8 cellular contexts compared by ENCODE assay signal in genomic region chr5:8340739-8341344, GRCh38.
DNase-seq lines count a peak whose midpoint lies in the region; ATAC-seq, FAIRE-seq and TF ChIP-seq lines count a peak whose summit lies in the region.

No MANE protein-coding gene starts in this region.

- no peak for TF ChIP-seq RAD21 in HepG2 (CRISPR knock-in tag; IDR thresholded peaks at IDR 0.05)

- no peaks in the 10 kb centered on the region for H3K79me2 ChIP-seq in HepG2 (ENCODE audit: insufficient read depth, low read length)

- H4K20me1 ChIP-seq in HepG2 (ENCODE audit: insufficient read depth, low read length) = no peaks in the 10 kb centered on the region

- CTCF ChIA-PET in HEK293 (lab: Yijun Ruan, JAX) (interaction anchor here (0.6 to 1.5 kb wide), 11 partner anchors 15 to 1095 kb away, joined by 3 to 4 read pairs (median 3); no protein-coding TSS in a partner anchor), HepG2 (lab: Yijun Ruan, JAX; ENCODE audit: low intra/inter-chr PET ratio, low total read pairs) (no interaction called here)

- TF ChIP-seq POLR2A in HepG2 (IDR thresholded peaks at IDR 0.05; ENCODE audit: insufficient read depth in 1 of 2, low read depth in 2 of 2, low read length in 2 of 2) (no peak), ovary (IDR thresholded peaks at IDR 0.05) (no peak)

- TF ChIP-seq EP300 in HepG2 (IDR thresholded peaks at IDR 0.05; ENCODE audit: low read depth in 2 of 2, low read length in 2 of 2) = no peak
- no peak for TF ChIP-seq EP300 in HepG2 (CRISPR knock-in tag; IDR thresholded peaks at IDR 0.05; ENCODE audit: borderline replicate concordance)
- TF ChIP-seq EP300 in ovary (IDR thresholded peaks at IDR 0.05) = no peak

- H3K27ac ChIP-seq in HEK293 (ENCODE audit: extremely low read depth, low read depth, low read length) (no peak overlapping the region), WERI-Rb-1 (no peak overlapping the region), HepG2 (ENCODE audit: extremely low read length, insufficient read depth, low read length) (no peak overlapping the region), ovary (no peak overlapping the region)

- no peak overlapping the region for H3K4me2 ChIP-seq in HepG2 (ENCODE audit: low read depth, low read length)

- TF ChIP-seq CTCF in AG10803 (conservative IDR thresholded peaks at IDR 0.05; ENCODE audit: low read length) (peak; percentile 51), HEK293 (tag by site-specific recombination; IDR thresholded peaks at IDR 0.05) (no peak), WERI-Rb-1 (IDR thresholded peaks at IDR 0.05; ENCODE audit: low read depth, low read length) (peak; percentile 40; the same call in 1 of the 2 replicates), HepG2 (CRISPR knock-in tag; IDR thresholded peaks at IDR 0.05) (no peak), ovary (IDR thresholded peaks at IDR 0.05) (no peak)

- H3K4me3 ChIP-seq in AG10803 (ENCODE audit: low read length) (no peak overlapping the region), HEK293 (ENCODE audit: low read depth, low read length) (no peak overlapping the region), WERI-Rb-1 (ENCODE audit: low read depth, low read length) (no peak overlapping the region), HepG2 (replicated peaks in 1 of 3; ENCODE audit: insufficient read depth in 1 of 3, low read depth in 2 of 3, low read length in 3 of 3) (no peak overlapping the region), ovary (no peak overlapping the region)

- POLR2A ChIA-PET in HEK293 (lab: Yijun Ruan, JAX) = no interaction called here
- POLR2A ChIA-PET in HepG2 (lab: Yijun Ruan, JAX) = no interaction called here

- H3K4me1 ChIP-seq in HEK293 (ENCODE audit: control insufficient read depth, insufficient read depth, low read length) (no peaks in the 10 kb centered on the region), HepG2 (ENCODE audit: insufficient read depth, low read length) (no peaks in the 10 kb centered on the region), ovary (ENCODE audit: insufficient read depth) (no peaks in the 10 kb centered on the region)

- in situ Hi-C loops in HepG2 (cut with HindIII; ENCODE audit: extremely low pct_ligation_motif_present, low pct_unique_long_range_greater_than_20kb) = no loop called here

- FAIRE-seq in HepG2 (lab: Jason Lieb, UNC) = no peak

- DNase-seq in AG10803 (ENCODE audit: low read depth) = peak; percentile 11
- peak; percentile 19 for DNase-seq in WERI-Rb-1
- peak; percentile 3 for DNase-seq in HepG2 (ENCODE audit: low spot score)
- no peak for DNase-seq in ovary
- no peak for DNase-seq in NCI-H2196 (lab: John Stamatoyannopoulos, UW; ENCODE audit: unreplicated experiment)

- H2AFZ ChIP-seq in HepG2 (ENCODE audit: low read length) = no peak overlapping the region

- H3K27me3 ChIP-seq in WERI-Rb-1 (ENCODE audit: insufficient read depth, low read depth, severe bottlenecking) (peaks cover 13% of the 10 kb centered on the region), HepG2 (ENCODE audit: control insufficient read depth in 1 of 2, insufficient read depth in 2 of 2, low read length in 2 of 2) (no peaks in the 10 kb centered on the region), ovary (no peaks in the 10 kb centered on the region)

- intact Hi-C loops in HepG2 (cut with micrococcal nuclease; ENCODE audit: unreplicated experiment) (no loop called here), ovary (cut with DNase I) (no loop called here)

- BruUV-seq in HepG2 (replicated peaks; lab: Mats Ljungman, UMichigan) = no TSS peak

- WGBS in HepG2 (ENCODE audit: low lambda C conversion rate) = 25% methylated on average over 1 of the region's 1 CpG
- 30 to 45% (median 38%) methylated on average over 1 of the region's 1 CpG for WGBS in ovary, 3 donors

- H3K9me3 ChIP-seq in HEK293 (ENCODE audit: control insufficient read depth, insufficient read depth, low read depth, low read length) = no peaks in the 10 kb centered on the region
- no peaks in the 10 kb centered on the region for H3K9me3 ChIP-seq in WERI-Rb-1 (ENCODE audit: severe bottlenecking)
- peaks cover 54% of the 10 kb centered on the region for H3K9me3 ChIP-seq in HepG2 (ENCODE audit: low read length)
- H3K9me3 ChIP-seq in ovary = no peaks in the 10 kb centered on the region

- peak; percentile 57; the same call in 2 of the 3 replicates for ATAC-seq in HepG2
- ATAC-seq in GM21423 (IDR thresholded peaks at IDR 0.05; ENCODE audit: unreplicated experiment) = no peak
- ATAC-seq in GM21723 (IDR thresholded peaks at IDR 0.05; ENCODE audit: unreplicated experiment) = no peak

- H3K36me3 ChIP-seq in HEK293 (ENCODE audit: control insufficient read depth in 2 of 2, insufficient read depth in 1 of 2, low read length in 2 of 2) (no peaks in the 10 kb centered on the region), WERI-Rb-1 (no peaks in the 10 kb centered on the region), HepG2 (replicated peaks in 1 of 2; ENCODE audit: control insufficient read depth in 1 of 2, insufficient read depth in 2 of 2, low read length in 2 of 2) (no peaks in the 10 kb centered on the region), ovary (no peaks in the 10 kb centered on the region)

- no peak overlapping the region for H3K9ac ChIP-seq in HepG2 (ENCODE audit: insufficient read depth, low read depth, low read length)

TF ChIP-seq in HEK293, 187 proteins besides CTCF, POLR2A, EP300 and RAD21:
- TF ChIP-seq ZNF660 (tag by site-specific recombination; IDR thresholded peaks at IDR 0.05) = no peak
- TF ChIP-seq ZNF654 (tag by site-specific recombination; IDR thresholded peaks at IDR 0.05; ENCODE audit: low read depth) = peak; percentile 37

TF ChIP-seq in HepG2, 621 proteins besides CTCF, POLR2A, EP300 and RAD21:
- TF ChIP-seq HBP1 (CRISPR knock-in tag; IDR thresholded peaks at IDR 0.05; ENCODE audit: low read depth) (no peak), ZNF75D (CRISPR knock-in tag; IDR thresholded peaks at IDR 0.05; ENCODE audit: borderline replicate concordance) (no peak), TOPORS (CRISPR knock-in tag; IDR thresholded peaks at IDR 0.05) (no peak), GABPA (IDR thresholded peaks at IDR 0.05; ENCODE audit: low read depth, low read length) (no peak), GABPA (CRISPR knock-in tag; IDR thresholded peaks at IDR 0.05; ENCODE audit: low read depth) (no peak), MAZ (IDR thresholded peaks at IDR 0.05; ENCODE audit: borderline replicate concordance, low read depth, low read length) (no peak), MAZ (CRISPR knock-in tag; IDR thresholded peaks at IDR 0.05; ENCODE audit: low read depth) (no peak), FOXP1 (IDR thresholded peaks at IDR 0.05) (no peak), FOXP1 (CRISPR knock-in tag; IDR thresholded peaks at IDR 0.05) (no peak), ZZZ3 (CRISPR knock-in tag; IDR thresholded peaks at IDR 0.05; ENCODE audit: borderline replicate concordance) (no peak), ZNF883 (CRISPR knock-in tag; IDR thresholded peaks at IDR 0.05; ENCODE audit: not compliant biosample characterization) (no peak), ZNF441 (CRISPR knock-in tag; IDR thresholded peaks at IDR 0.05; ENCODE audit: borderline replicate concordance) (no peak), ZNF780A (CRISPR knock-in tag; IDR thresholded peaks at IDR 0.05) (no peak)

Comparison
In these comparisons a context has a peak if more than half of its experiments do, and no peak if none do; other contexts are left out.
1. DNase-seq: peak in AG10803 (single experiment), WERI-Rb-1 (single experiment) and HepG2 (single experiment); none in ovary (0 of 5) and NCI-H2196 (single experiment).
2. CTCF ChIP-seq: peak in AG10803 (single experiment) and WERI-Rb-1 (single experiment); none in HEK293 (single experiment), HepG2 (single experiment) and ovary (0 of 3).